In genomic region chr1:159993911-159994310, GRCh38 we compare ENCODE assay signal across 20 cellular contexts. TPM values are rescaled to one million over a fixed set of nuclear protein-coding genes. Genes with fewer than 3 reads are reported as not detected.
DNase-seq lines count a peak whose midpoint lies in the region; ATAC-seq and FAIRE-seq lines count a peak whose summit lies in the region.
"Had no signal": no experiment of that assay in that cellular context is flagged by ENCODE, and none has a peak within 500 bp of the region (broad histone marks: within the 10 kb centered on the region; RNA-seq: fewer than 3 reads in every experiment).

No MANE protein-coding gene starts in this region.

- peaks cover 6% of the 10 kb centered on the region for H3K4me1 Mint-ChIP-seq in activated T-helper 2 cell treated with anti-CD3 and anti-CD28 coated beads, Interferon-gamma antibody, Interleukin-2, Interleukin-4, amounts not matched to agents 10 μg/mL and 5 μg/mL and 100 μg/mL, durations not matched to agents 14 hours and 24 hours and 36 hours (ENCODE audit: low read depth)

- H3K27ac ChIP-seq in small intestine (ENCODE audit: low read depth in 1 of 2, low read length in 1 of 2): no peak overlapping the region
- H3K27ac ChIP-seq: 22Rv1, A549, BLaER1 had no signal

- H3K4me1 ChIP-seq in small intestine (ENCODE audit: control insufficient read depth in 2 of 2, insufficient read depth in 1 of 2, low read depth in 1 of 2, low read length in 1 of 2): peaks cover 0 to 2% of the 10 kb centered on the region in 2 donors
- H3K4me1 ChIP-seq: BLaER1 had no signal

- H3K36me3 ChIP-seq in small intestine (ENCODE audit: control insufficient read depth in 2 of 2, insufficient read depth in 2 of 2, low read length in 2 of 2): no peaks in the 10 kb centered on the region
- H3K36me3 ChIP-seq: BLaER1 had no signal

- DNase-seq in DMS 273 (lab: John Stamatoyannopoulos, UW; ENCODE audit: unreplicated experiment): peak; percentile 11
- no peak for DNase-seq in DMS 273 treated with DMSO at 0.1 percent for 48 hours (lab: John Stamatoyannopoulos, UW)
- DNase-seq in NCI-H524 (lab: John Stamatoyannopoulos, UW): peak; percentile 39 to 52
- DNase-seq in NCI-H524 treated with DMSO at 0.1 percent for 48 hours (lab: John Stamatoyannopoulos, UW): no peak
- DNase-seq in small intestine: peak; percentile 73
- no peak for DNase-seq in putamen (ENCODE audit: low spot score)
- no peak for DNase-seq in activated T-helper 2 cell treated with anti-CD3 and anti-CD28 coated beads, Interferon-gamma antibody, Interleukin-2, Interleukin-4, amounts not matched to agents 10 μg/mL and 5 μg/mL and 100 μg/mL, durations not matched to agents 14 hours and 24 hours and 36 hours (ENCODE audit: low spot score)
- DNase-seq: CD4-positive, alpha-beta memory T cell; DMS53; GF-D8; H9 had no signal

- no peak for FAIRE-seq in small intestine (lab: Jason Lieb, UNC)
- FAIRE-seq: A549, H1, HepG2 had no signal

- intact Hi-C loops in activated T-helper 2 cell treated with anti-CD3 and anti-CD28 coated beads, Interferon-gamma antibody, Interleukin-2, Interleukin-4, amounts not matched to agents 10 μg/mL and 5 μg/mL and 100 μg/mL, durations not matched to agents 14 hours and 24 hours and 36 hours (cut with micrococcal nuclease): no loop called here

- no peak overlapping the region for H3K4me3 ChIP-seq in small intestine (ENCODE audit: low read depth in 1 of 2, low read length in 2 of 2)
- H3K4me3 ChIP-seq: A549, BLaER1 had no signal

- no peaks in the 10 kb centered on the region for H3K36me3 Mint-ChIP-seq in activated T-helper 2 cell treated with anti-CD3 and anti-CD28 coated beads, Interferon-gamma antibody, Interleukin-2, Interleukin-4, amounts not matched to agents 10 μg/mL and 5 μg/mL and 100 μg/mL, durations not matched to agents 14 hours and 24 hours and 36 hours (ENCODE audit: low read depth)
- H3K36me3 Mint-ChIP-seq: CD14-positive monocyte; CD4-positive, alpha-beta memory T cell had no signal

- H3K27me3 ChIP-seq in small intestine (ENCODE audit: control insufficient read depth in 2 of 2, insufficient read depth in 2 of 2, low read length in 2 of 2): no peaks in the 10 kb centered on the region
- H3K27me3 ChIP-seq: BLaER1 had no signal

- H3K9me3 ChIP-seq in small intestine (ENCODE audit: control insufficient read depth, low read depth): no peaks in the 10 kb centered on the region
- H3K9me3 ChIP-seq: A549, BLaER1 had no signal

- no peak overlapping the region for H3K4me3 Mint-ChIP-seq in activated T-helper 2 cell treated with anti-CD3 and anti-CD28 coated beads, Interferon-gamma antibody, Interleukin-2, Interleukin-4, amounts not matched to agents 10 μg/mL and 5 μg/mL and 100 μg/mL, durations not matched to agents 14 hours and 24 hours and 36 hours (ENCODE audit: low read depth)
- H3K4me3 Mint-ChIP-seq: CD14-positive monocyte; CD4-positive, alpha-beta memory T cell; H9 had no signal

- no peak for ATAC-seq in GM21737 (IDR thresholded peaks at IDR 0.05; ENCODE audit: unreplicated experiment)
- ATAC-seq: A549, HepG2 had no signal

- H3K9me3 Mint-ChIP-seq in activated T-helper 2 cell treated with anti-CD3 and anti-CD28 coated beads, Interferon-gamma antibody, Interleukin-2, Interleukin-4, amounts not matched to agents 10 μg/mL and 5 μg/mL and 100 μg/mL, durations not matched to agents 14 hours and 24 hours and 36 hours: no peaks in the 10 kb centered on the region
- H3K9me3 Mint-ChIP-seq: CD4-positive, alpha-beta memory T cell; H9 had no signal

- peaks cover 29% of the 10 kb centered on the region for H3K27me3 Mint-ChIP-seq in activated T-helper 2 cell treated with anti-CD3 and anti-CD28 coated beads, Interferon-gamma antibody, Interleukin-2, Interleukin-4, amounts not matched to agents 10 μg/mL and 5 μg/mL and 100 μg/mL, durations not matched to agents 14 hours and 24 hours and 36 hours (ENCODE audit: low read depth)

- WGBS in small intestine, 3 donors: 20 to 82% (median 64%) methylated on average over 2 of the region's 2 CpGs

- H3K27ac Mint-ChIP-seq in activated T-helper 2 cell treated with anti-CD3 and anti-CD28 coated beads, Interferon-gamma antibody, Interleukin-2, Interleukin-4, amounts not matched to agents 10 μg/mL and 5 μg/mL and 100 μg/mL, durations not matched to agents 14 hours and 24 hours and 36 hours: no peak overlapping the region
- H3K27ac Mint-ChIP-seq: CD14-positive monocyte; CD4-positive, alpha-beta memory T cell; H9 had no signal

RNA-seq across cellular contexts. Expression of gene PIGM, which starts 37.9 kb away (rescaled TPM):
- polyA plus RNA-seq in small intestine: 1 to 10 TPM; 1.1 to 4.0 (median 1.4) TPM
- total RNA-seq in activated T-helper 2 cell treated with anti-CD3 and anti-CD28 coated beads, Interferon-gamma antibody, Interleukin-2, Interleukin-4, amounts not matched to agents 10 μg/mL and 5 μg/mL and 100 μg/mL, durations not matched to agents 14 hours and 24 hours and 36 hours: 6.7 and 7.1 TPM in 2 replicates

RNA-seq across cellular contexts. Expression of gene SLAMF9, which starts 39.9 kb away (rescaled TPM):
- not detected for polyA plus RNA-seq in small intestine
- not detected in 2 replicates for total RNA-seq in activated T-helper 2 cell treated with anti-CD3 and anti-CD28 coated beads, Interferon-gamma antibody, Interleukin-2, Interleukin-4, amounts not matched to agents 10 μg/mL and 5 μg/mL and 100 μg/mL, durations not matched to agents 14 hours and 24 hours and 36 hours
- total RNA-seq: CD4-positive, alpha-beta memory T cell; Daoy; H1; H9; HepG2 had no signal
- polyA plus RNA-seq: AG04450; CD14-positive monocyte; CD4-positive, alpha-beta memory T cell; H1 had no signal

RNA-seq across cellular contexts. Expression of gene IGSF9, which starts 48.5 kb away (rescaled TPM):
- 10 to 100 TPM in 2 of 3 donors, 1 to 10 TPM in 1; 3.1 to 34.6 (median 18.1) TPM for polyA plus RNA-seq in small intestine
- not detected in 2 replicates for total RNA-seq in activated T-helper 2 cell treated with anti-CD3 and anti-CD28 coated beads, Interferon-gamma antibody, Interleukin-2, Interleukin-4, amounts not matched to agents 10 μg/mL and 5 μg/mL and 100 μg/mL, durations not matched to agents 14 hours and 24 hours and 36 hours
- total RNA-seq: CD4-positive, alpha-beta memory T cell; HepG2 had no signal
- polyA plus RNA-seq: AG04450; CD14-positive monocyte; CD4-positive, alpha-beta memory T cell had no signal

Comparison
In these comparisons a context has a peak if more than half of its experiments do, and no peak if none do; other contexts are left out.
1. DNase-seq: peak in DMS 273 (single experiment), NCI-H524 (2 of 2) and small intestine (single experiment); none in DMS 273 treated with DMSO at 0.1 percent for 48 hours (single experiment), NCI-H524 treated with DMSO at 0.1 percent for 48 hours (single experiment), putamen (single experiment) and activated T-helper 2 cell treated with anti-CD3 and anti-CD28 coated beads, Interferon-gamma antibody, Interleukin-2, Interleukin-4, amounts not matched to agents 10 μg/mL and 5 μg/mL and 100 μg/mL, durations not matched to agents 14 hours and 24 hours and 36 hours (single experiment).